In the genomic region with DNA sequence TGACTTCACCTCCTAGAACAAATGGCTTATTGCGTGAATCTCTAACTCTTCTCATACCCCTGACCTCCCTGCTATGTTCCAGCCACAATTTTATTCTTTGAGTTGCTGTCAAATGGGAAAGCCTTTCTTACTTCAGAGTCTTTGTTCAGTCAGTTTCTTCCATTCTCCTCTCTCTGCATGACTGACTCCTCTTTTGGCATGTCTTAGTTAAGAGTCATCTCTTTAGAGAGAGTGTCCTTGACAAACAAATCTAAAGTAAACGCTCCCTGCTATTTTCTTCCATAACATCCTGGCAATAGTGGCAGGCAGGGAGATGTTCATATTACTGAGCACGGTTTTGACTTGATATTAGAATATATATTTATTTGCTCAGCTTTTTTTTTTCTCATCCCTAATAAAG, we compare ENCODE assay signal across 19 cellular contexts.
DNase-seq lines count a peak whose midpoint lies in the region; ATAC-seq lines count a peak whose summit lies in the region.
"Had no signal": no experiment of that assay in that cellular context is flagged by ENCODE, and none has a peak within 500 bp of the region (broad histone marks: within the 10 kb centered on the region; RNA-seq: fewer than 3 reads in every experiment).

No MANE protein-coding gene starts in this region.

- H3K27ac ChIP-seq in SJSA1: peak overlapping the region; percentile 34
- peak overlapping the region; percentile 55 for H3K27ac ChIP-seq in neuronal stem cell (replicated peaks; ENCODE audit: low read length)

- no peak overlapping the region for H2BK5ac ChIP-seq in neuronal stem cell (ENCODE audit: low read length)

- no peak overlapping the region for H4K8ac ChIP-seq in neuronal stem cell (ENCODE audit: low read depth, low read length)

- H3K4ac ChIP-seq in neuronal stem cell (ENCODE audit: low read length): no peak overlapping the region

- no peak overlapping the region for H2AK5ac ChIP-seq in neuronal stem cell (ENCODE audit: low read depth, low read length)

- no peak overlapping the region for H3K18ac ChIP-seq in neuronal stem cell (ENCODE audit: low read length)

- no CpG with 5 or more reads among the region's 3 CpGs for WGBS in neuronal stem cell (ENCODE audit: extremely low coverage in 2 of 2, insufficient read length in 2 of 2, insufficient replicate concordance in 1 of 2), 2 donors

- no peak overlapping the region for H2BK120ac ChIP-seq in neuronal stem cell (ENCODE audit: low read depth, low read length)

- ATAC-seq in esophagus mucosa (peak; percentile 81), GM18873 (IDR thresholded peaks at IDR 0.05; ENCODE audit: low FRiP score, unreplicated experiment) (no peak), GM21723 (IDR thresholded peaks at IDR 0.05; ENCODE audit: unreplicated experiment) (no peak), HG03520 (IDR thresholded peaks at IDR 0.05; ENCODE audit: unreplicated experiment) (no peak)
- ATAC-seq: activated CD8-positive, alpha-beta T cell treated with anti-CD3 and anti-CD28 coated beads, Interleukin-2, amount 10 ng/mL, durations not matched to agents 7 days and 5 days; CD8-positive, alpha-beta T cell; stimulated activated naive B cell treated with anti-CD40 and anti-IgM and Interleukin-4, amounts not matched to agents 10 μg/mL and 1 μg/mL and 100 μg/mL, for 72 hours had no signal

- no peak overlapping the region for H2BK15ac ChIP-seq in neuronal stem cell (ENCODE audit: low read length)

- H3K4me1 ChIP-seq in SJSA1 (replicated peaks): peaks cover 23% of the 10 kb centered on the region
- peaks cover 1 to 29% of the 10 kb centered on the region in 2 donors for H3K4me1 ChIP-seq in neuronal stem cell (ENCODE audit: control insufficient read depth in 2 of 2, insufficient read depth in 1 of 2, low read depth in 1 of 2, low read length in 2 of 2)

- peak; percentile 24 for DNase-seq in GM03348 (ENCODE audit: low spot score)
- DNase-seq in SJSA1 (ENCODE audit: low read depth in 1 of 2, low spot score in 2 of 2): peak in 1 of 2 experiments; percentile 53
- DNase-seq in neuronal stem cell (ENCODE audit: low spot score): peak; percentile 12
- DNase-seq in hippocampal formation (lab: John Stamatoyannopoulos, UW): no peak
- DNase-seq: activated CD4-positive, CD25-positive, alpha-beta regulatory T cell treated with anti-CD3 and anti-CD28 coated beads, Interleukin-2, amount 50 U/mL, for 72 hours; activated CD8-positive, alpha-beta T cell treated with anti-CD3 and anti-CD28 coated beads, Interleukin-2, amount 10 ng/mL, durations not matched to agents 7 days and 5 days; amniotic stem cell; CD8-positive, alpha-beta T cell; DND-41; GOT3; MG63; NCI-H524; nucleus accumbens; stimulated activated CD4-positive, alpha-beta T cell treated with anti-CD3 and anti-CD28 coated beads, Interleukin-2, amount 100 ng/mL, for 48 hours; stimulated activated naive B cell treated with anti-CD40 and anti-IgM and Interleukin-4, amounts not matched to agents 10 μg/mL and 1 μg/mL and 100 μg/mL, for 72 hours had no signal

- H3K36me3 ChIP-seq in SJSA1 (no peaks in the 10 kb centered on the region), neuronal stem cell (replicated peaks in 1 of 2; ENCODE audit: control insufficient read depth in 2 of 2, insufficient read depth in 2 of 2, low read length in 2 of 2) (no peaks in the 10 kb centered on the region)
- H3K36me3 ChIP-seq: MG63 had no signal

- H3K23ac ChIP-seq in neuronal stem cell (ENCODE audit: low read depth, low read length, poor library complexity): no peak overlapping the region

- no peak overlapping the region for H2AFZ ChIP-seq in neuronal stem cell (ENCODE audit: low read length)

- no peak overlapping the region for H3K14ac ChIP-seq in neuronal stem cell (ENCODE audit: low read length)

- no peaks in the 10 kb centered on the region for H3K9me3 ChIP-seq in SJSA1 (replicated peaks)
- no peaks in the 10 kb centered on the region for H3K9me3 ChIP-seq in neuronal stem cell (replicated peaks in 1 of 2; ENCODE audit: control insufficient read depth in 2 of 2, insufficient read depth in 1 of 2, low read depth in 1 of 2, low read length in 2 of 2)
- H3K9me3 ChIP-seq: MG63 had no signal

- H4K91ac ChIP-seq in neuronal stem cell (ENCODE audit: low read depth, low read length, poor library complexity): no peak overlapping the region

- H3K4me2 ChIP-seq in neuronal stem cell (ENCODE audit: insufficient read depth, low read length, poor library complexity, severe bottlenecking): no peak overlapping the region

- no peak overlapping the region for H3K4me3 ChIP-seq in SJSA1
- no peak overlapping the region for H3K4me3 ChIP-seq in neuronal stem cell (ENCODE audit: low read length in 2 of 2)
- H3K4me3 ChIP-seq: MG63 had no signal

- H2BK12ac ChIP-seq in neuronal stem cell (ENCODE audit: low read length): no peak overlapping the region

- H3K27me3 ChIP-seq in SJSA1 (replicated peaks) (no peaks in the 10 kb centered on the region), neuronal stem cell (ENCODE audit: control insufficient read depth in 3 of 3, insufficient read depth in 3 of 3, low read depth in 1 of 3, low read length in 3 of 3) (no peaks in the 10 kb centered on the region)
- H3K27me3 ChIP-seq: MG63 had no signal

- no peaks in the 10 kb centered on the region for H3K79me1 ChIP-seq in neuronal stem cell (ENCODE audit: low read depth, low read length)

- no peak overlapping the region for H3K9ac ChIP-seq in neuronal stem cell (ENCODE audit: low read depth, low read length, poor library complexity)

Comparison
In these comparisons a context has a peak if more than half of its experiments do, and no peak if none do; other contexts are left out.
1. DNase-seq: peak in GM03348 (single experiment) and neuronal stem cell (single experiment); none in hippocampal formation (0 of 2).